In genomic region chr2:201127570-201127969, GRCh38 we compare ENCODE assay signal across 1 cellular context.
TF ChIP-seq lines count a peak whose summit lies in the region.

No MANE protein-coding gene starts in this region.

TF ChIP-seq in GM12878, 131 proteins besides CTCF, POLR2A, EP300 and RAD21 (continued from another document and continues in another):
- TF ChIP-seq SPI1 (IDR thresholded peaks at IDR 0.05; ENCODE audit: borderline replicate concordance, insufficient read depth, low read depth, low read length) (no peak), PAX8 (IDR thresholded peaks at IDR 0.05) (no peak), EGR1 (IDR thresholded peaks at IDR 0.05; ENCODE audit: borderline replicate concordance in 1 of 2, low read depth in 2 of 2, low read length in 2 of 2) (no peak), SIX5 (IDR thresholded peaks at IDR 0.05; ENCODE audit: low read depth, low read length, severe bottlenecking) (no peak), MEF2B (IDR thresholded peaks at IDR 0.05; ENCODE audit: partially characterized antibody, poor library complexity, severe bottlenecking) (no peak), RB1 (IDR thresholded peaks at IDR 0.05; ENCODE audit: borderline replicate concordance) (no peak), NR2F1 (conservative IDR thresholded peaks at IDR 0.05) (no peak), TCF7 (IDR thresholded peaks at IDR 0.05; ENCODE audit: borderline replicate concordance) (no peak), KAT2A (conservative IDR thresholded peaks at IDR 0.05; ENCODE audit: control insufficient read depth, low read depth, low read length) (no peak), ZNF592 (IDR thresholded peaks at IDR 0.05) (no peak), ZNF207 (IDR thresholded peaks at IDR 0.05; ENCODE audit: borderline replicate concordance) (0 out of 2 replicates have a peak, but pooled peaks have one; percentile 20), E4F1 (IDR thresholded peaks at IDR 0.05; ENCODE audit: borderline replicate concordance, partially characterized antibody) (no peak), RFX5 (IDR thresholded peaks at IDR 0.05; ENCODE audit: low read depth, low read length) (no peak), STAT1 (conservative IDR thresholded peaks at IDR 0.05) (no peak), NR2C1 (IDR thresholded peaks at IDR 0.05) (no peak), YBX1 (IDR thresholded peaks at IDR 0.05) (no peak), GABPA (IDR thresholded peaks at IDR 0.05; ENCODE audit: low read depth) (no peak), CHD1 (IDR thresholded peaks at IDR 0.05; ENCODE audit: low read depth, low read length) (peak; percentile 44; the same call in 1 of the 2 replicates), SKIL (IDR thresholded peaks at IDR 0.05; ENCODE audit: low read depth, poor library complexity, severe bottlenecking) (no peak), BRCA1 (IDR thresholded peaks at IDR 0.05; ENCODE audit: low read depth, low read length) (no peak), NR2C2 (IDR thresholded peaks at IDR 0.05; ENCODE audit: borderline replicate concordance, control insufficient read depth, insufficient read length, low read depth) (no peak), EED (IDR thresholded peaks at IDR 0.05; ENCODE audit: low read depth) (no peak), HDGF (IDR thresholded peaks at IDR 0.05) (no peak), RELA (IDR thresholded peaks at IDR 0.05; ENCODE audit: borderline replicate concordance, partially characterized antibody) (no peak), FOS (IDR thresholded peaks at IDR 0.05; ENCODE audit: borderline replicate concordance, extremely low read depth, insufficient read length) (no peak), FOXM1 (IDR thresholded peaks at IDR 0.05; ENCODE audit: low read depth, low read length) (no peak), JUND (IDR thresholded peaks at IDR 0.05; ENCODE audit: low read depth, low read length) (no peak), EZH2 (IDR thresholded peaks at IDR 0.05; ENCODE audit: borderline replicate concordance, control insufficient read depth, low read depth, low read length) (no peak), ATF7 (IDR thresholded peaks at IDR 0.05; ENCODE audit: low read depth) (no peak), KDM1A (IDR thresholded peaks at IDR 0.05; ENCODE audit: borderline replicate concordance) (no peak), ETV6 (conservative IDR thresholded peaks at IDR 0.05 in 1 of 2, IDR thresholded peaks at IDR 0.05 in 1 of 2; ENCODE audit: borderline replicate concordance in 1 of 2, low read depth in 1 of 2) (no peak), WRNIP1 (IDR thresholded peaks at IDR 0.05; ENCODE audit: borderline replicate concordance, low read depth, low read length) (no peak), YY1 (IDR thresholded peaks at IDR 0.05; ENCODE audit: low read depth, low read length) (no peak), ATF3 (IDR thresholded peaks at IDR 0.05; ENCODE audit: borderline replicate concordance, extremely low read depth, low read depth, low read length) (no peak), POLR2AphosphoS2 (IDR thresholded peaks at IDR 0.05; ENCODE audit: low read depth, low read length) (peak; percentile 67; the same call in 1 of the 2 replicates), E2F4 (IDR thresholded peaks at IDR 0.05; ENCODE audit: low read depth, low read length) (no peak), NFIC (IDR thresholded peaks at IDR 0.05; ENCODE audit: low read depth, low read length) (no peak), ZNF274 (IDR thresholded peaks at IDR 0.05; ENCODE audit: insufficient read depth, insufficient read length) (no peak), RBBP5 (conservative IDR thresholded peaks at IDR 0.05) (no peak), NBN (IDR thresholded peaks at IDR 0.05) (peak; percentile 14), MTA3 (IDR thresholded peaks at IDR 0.05; ENCODE audit: borderline replicate concordance, low read length) (no peak)
- TF ChIP-seq, protein P1, sequence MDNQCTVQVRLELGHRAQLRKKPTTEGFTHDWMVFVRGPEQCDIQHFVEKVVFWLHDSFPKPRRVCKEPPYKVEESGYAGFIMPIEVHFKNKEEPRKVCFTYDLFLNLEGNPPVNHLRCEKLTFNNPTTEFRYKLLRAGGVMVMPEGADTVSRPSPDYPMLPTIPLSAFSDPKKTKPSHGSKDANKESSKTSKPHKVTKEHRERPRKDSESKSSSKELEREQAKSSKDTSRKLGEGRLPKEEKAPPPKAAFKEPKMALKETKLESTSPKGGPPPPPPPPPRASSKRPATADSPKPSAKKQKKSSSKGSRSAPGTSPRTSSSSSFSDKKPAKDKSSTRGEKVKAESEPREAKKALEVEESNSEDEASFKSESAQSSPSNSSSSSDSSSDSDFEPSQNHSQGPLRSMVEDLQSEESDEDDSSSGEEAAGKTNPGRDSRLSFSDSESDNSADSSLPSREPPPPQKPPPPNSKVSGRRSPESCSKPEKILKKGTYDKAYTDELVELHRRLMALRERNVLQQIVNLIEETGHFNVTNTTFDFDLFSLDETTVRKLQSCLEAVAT (IDR thresholded peaks at IDR 0.05), result 0 out of 2 replicates have a peak, but pooled peaks have one; percentile 14
- TF ChIP-seq, protein P2, sequence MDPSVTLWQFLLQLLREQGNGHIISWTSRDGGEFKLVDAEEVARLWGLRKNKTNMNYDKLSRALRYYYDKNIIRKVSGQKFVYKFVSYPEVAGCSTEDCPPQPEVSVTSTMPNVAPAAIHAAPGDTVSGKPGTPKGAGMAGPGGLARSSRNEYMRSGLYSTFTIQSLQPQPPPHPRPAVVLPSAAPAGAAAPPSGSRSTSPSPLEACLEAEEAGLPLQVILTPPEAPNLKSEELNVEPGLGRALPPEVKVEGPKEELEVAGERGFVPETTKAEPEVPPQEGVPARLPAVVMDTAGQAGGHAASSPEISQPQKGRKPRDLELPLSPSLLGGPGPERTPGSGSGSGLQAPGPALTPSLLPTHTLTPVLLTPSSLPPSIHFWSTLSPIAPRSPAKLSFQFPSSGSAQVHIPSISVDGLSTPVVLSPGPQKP (IDR thresholded peaks at IDR 0.05; ENCODE audit: low read depth, low read length), result no peak
- TF ChIP-seq, protein P3, sequence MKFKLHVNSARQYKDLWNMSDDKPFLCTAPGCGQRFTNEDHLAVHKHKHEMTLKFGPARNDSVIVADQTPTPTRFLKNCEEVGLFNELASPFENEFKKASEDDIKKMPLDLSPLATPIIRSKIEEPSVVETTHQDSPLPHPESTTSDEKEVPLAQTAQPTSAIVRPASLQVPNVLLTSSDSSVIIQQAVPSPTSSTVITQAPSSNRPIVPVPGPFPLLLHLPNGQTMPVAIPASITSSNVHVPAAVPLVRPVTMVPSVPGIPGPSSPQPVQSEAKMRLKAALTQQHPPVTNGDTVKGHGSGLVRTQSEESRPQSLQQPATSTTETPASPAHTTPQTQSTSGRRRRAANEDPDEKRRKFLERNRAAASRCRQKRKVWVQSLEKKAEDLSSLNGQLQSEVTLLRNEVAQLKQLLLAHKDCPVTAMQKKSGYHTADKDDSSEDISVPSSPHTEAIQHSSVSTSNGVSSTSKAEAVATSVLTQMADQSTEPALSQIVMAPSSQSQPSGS (IDR thresholded peaks at IDR 0.05; ENCODE audit: low read length), result no peak
- TF ChIP-seq, protein P4, sequence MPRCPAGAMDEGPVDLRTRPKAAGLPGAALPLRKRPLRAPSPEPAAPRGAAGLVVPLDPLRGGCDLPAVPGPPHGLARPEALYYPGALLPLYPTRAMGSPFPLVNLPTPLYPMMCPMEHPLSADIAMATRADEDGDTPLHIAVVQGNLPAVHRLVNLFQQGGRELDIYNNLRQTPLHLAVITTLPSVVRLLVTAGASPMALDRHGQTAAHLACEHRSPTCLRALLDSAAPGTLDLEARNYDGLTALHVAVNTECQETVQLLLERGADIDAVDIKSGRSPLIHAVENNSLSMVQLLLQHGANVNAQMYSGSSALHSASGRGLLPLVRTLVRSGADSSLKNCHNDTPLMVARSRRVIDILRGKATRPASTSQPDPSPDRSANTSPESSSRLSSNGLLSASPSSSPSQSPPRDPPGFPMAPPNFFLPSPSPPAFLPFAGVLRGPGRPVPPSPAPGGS (IDR thresholded peaks at IDR 0.05; ENCODE audit: borderline replicate concordance, insufficient read depth, low read depth, low read length, poor library complexity, severe bottlenecking), result no peak
- TF ChIP-seq, protein P5, sequence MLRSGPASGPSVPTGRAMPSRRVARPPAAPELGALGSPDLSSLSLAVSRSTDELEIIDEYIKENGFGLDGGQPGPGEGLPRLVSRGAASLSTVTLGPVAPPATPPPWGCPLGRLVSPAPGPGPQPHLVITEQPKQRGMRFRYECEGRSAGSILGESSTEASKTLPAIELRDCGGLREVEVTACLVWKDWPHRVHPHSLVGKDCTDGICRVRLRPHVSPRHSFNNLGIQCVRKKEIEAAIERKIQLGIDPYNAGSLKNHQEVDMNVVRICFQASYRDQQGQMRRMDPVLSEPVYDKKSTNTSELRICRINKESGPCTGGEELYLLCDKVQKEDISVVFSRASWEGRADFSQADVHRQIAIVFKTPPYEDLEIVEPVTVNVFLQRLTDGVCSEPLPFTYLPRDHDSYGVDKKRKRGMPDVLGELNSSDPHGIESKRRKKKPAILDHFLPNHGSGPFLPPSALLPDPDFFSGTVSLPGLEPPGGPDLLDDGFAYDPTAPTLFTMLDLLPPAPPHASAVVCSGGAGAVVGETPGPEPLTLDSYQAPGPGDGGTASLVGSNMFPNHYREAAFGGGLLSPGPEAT (IDR thresholded peaks at IDR 0.05; ENCODE audit: low read depth), result no peak
- TF ChIP-seq, protein P6, sequence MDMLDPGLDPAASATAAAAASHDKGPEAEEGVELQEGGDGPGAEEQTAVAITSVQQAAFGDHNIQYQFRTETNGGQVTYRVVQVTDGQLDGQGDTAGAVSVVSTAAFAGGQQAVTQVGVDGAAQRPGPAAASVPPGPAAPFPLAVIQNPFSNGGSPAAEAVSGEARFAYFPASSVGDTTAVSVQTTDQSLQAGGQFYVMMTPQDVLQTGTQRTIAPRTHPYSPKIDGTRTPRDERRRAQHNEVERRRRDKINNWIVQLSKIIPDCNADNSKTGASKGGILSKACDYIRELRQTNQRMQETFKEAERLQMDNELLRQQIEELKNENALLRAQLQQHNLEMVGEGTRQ (IDR thresholded peaks at IDR 0.05; ENCODE audit: borderline replicate concordance, low read depth, low read length), result no peak
